Comparison of ENCODE assay signal across 19 cellular contexts in the genomic region with DNA sequence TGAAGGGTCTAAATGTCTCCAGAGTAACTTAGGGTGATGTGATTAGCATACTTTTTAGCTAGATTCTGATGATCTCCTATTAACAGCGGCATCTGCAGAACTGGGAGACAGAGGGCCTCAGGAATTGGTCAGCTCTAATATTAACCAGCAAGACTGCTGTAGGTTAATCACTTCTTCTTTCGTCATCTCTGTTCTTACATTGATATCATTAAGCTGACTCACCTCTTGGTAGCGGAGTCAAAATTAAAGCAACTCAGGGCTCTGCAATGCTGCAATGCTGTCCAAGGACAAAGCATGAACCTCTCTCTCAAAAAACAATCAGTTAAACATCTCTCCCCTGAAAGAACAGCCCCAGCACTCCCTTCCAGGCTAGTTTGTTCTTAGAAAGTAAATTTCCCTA. TPM values are rescaled to one million over a fixed set of nuclear protein-coding genes. Genes with fewer than 3 reads are reported as not detected.
A peak's percentile ranks its signal among the peaks of the same experiment; 100 is the strongest.
DNase-seq lines count a peak whose midpoint lies in the region; ATAC-seq, FAIRE-seq and TF ChIP-seq lines count a peak whose summit lies in the region.
"Had no signal": no experiment of that assay in that cellular context is flagged by ENCODE, and none has a peak within 500 bp of the region (broad histone marks: within the 10 kb centered on the region; RNA-seq: fewer than 3 reads in every experiment).

No MANE protein-coding gene starts in this region.

- no peaks in the 10 kb centered on the region for H3K4me1 Mint-ChIP-seq in stimulated activated naive CD8-positive, alpha-beta T cell treated with anti-CD3 and anti-CD28 coated beads, Interleukin-15, amount 100 ng/mL, for 72 hours
- H3K4me1 Mint-ChIP-seq: endodermal cell had no signal

- no peaks in the 10 kb centered on the region for H3K4me1 ChIP-seq in small intestine (ENCODE audit: control insufficient read depth in 2 of 2, insufficient read depth in 1 of 2, low read depth in 1 of 2, low read length in 1 of 2)
- H3K4me1 ChIP-seq: Peyer's patch had no signal

- H3K4me3 ChIP-seq in AG10803 (ENCODE audit: low read length): no peak overlapping the region
- no peak overlapping the region for H3K4me3 ChIP-seq in MG63
- H3K4me3 ChIP-seq in cardiac fibroblast (replicated peaks in 1 of 2; ENCODE audit: low read depth in 2 of 2, low read length in 2 of 2): no peak overlapping the region
- no peak overlapping the region for H3K4me3 ChIP-seq in small intestine (ENCODE audit: low read depth in 1 of 2, low read length in 2 of 2)
- H3K4me3 ChIP-seq: BLaER1 treated with 17β-estradiol and CSF1 and Interleukin-3, amounts not matched to agents 10 nM and 100 nM; Peyer's patch; skin epidermis; thoracic aorta had no signal

- H3K27ac Mint-ChIP-seq in stimulated activated naive CD8-positive, alpha-beta T cell treated with anti-CD3 and anti-CD28 coated beads, Interleukin-15, amount 100 ng/mL, for 72 hours: no peak overlapping the region
- H3K27ac Mint-ChIP-seq: activated CD8-positive, alpha-beta T cell treated with anti-CD3 and anti-CD28 coated beads, Interleukin-2, amount 10 ng/mL, durations not matched to agents 7 days and 5 days; activated naive CD8-positive, alpha-beta T cell; endodermal cell had no signal

- no peaks in the 10 kb centered on the region for H3K9me3 Mint-ChIP-seq in stimulated activated naive CD8-positive, alpha-beta T cell treated with anti-CD3 and anti-CD28 coated beads, Interleukin-15, amount 100 ng/mL, for 72 hours
- H3K9me3 Mint-ChIP-seq: endodermal cell had no signal

- H3K4me3 Mint-ChIP-seq in stimulated activated naive CD8-positive, alpha-beta T cell treated with anti-CD3 and anti-CD28 coated beads, Interleukin-15, amount 100 ng/mL, for 72 hours: no peak overlapping the region
- H3K4me3 Mint-ChIP-seq: activated CD8-positive, alpha-beta T cell treated with anti-CD3 and anti-CD28 coated beads, Interleukin-2, amount 10 ng/mL, durations not matched to agents 7 days and 5 days; activated naive CD8-positive, alpha-beta T cell; endodermal cell had no signal

- FAIRE-seq in small intestine (lab: Jason Lieb, UNC): no peak

- no peak for ATAC-seq in stimulated activated naive CD8-positive, alpha-beta T cell treated with anti-CD3 and anti-CD28 coated beads, Interleukin-15, amount 100 ng/mL, for 72 hours
- ATAC-seq in GM21367 (IDR thresholded peaks at IDR 0.05; ENCODE audit: unreplicated experiment): no peak
- ATAC-seq in stimulated activated naive CD8-positive, alpha-beta T cell treated with anti-CD3 and anti-CD28 coated beads, Interleukin-15, Interleukin-2, amounts not matched to agents 100 U/mL and 50 U/mL, for 24 hours: no peak
- ATAC-seq: activated CD8-positive, alpha-beta T cell treated with anti-CD3 and anti-CD28 coated beads, Interleukin-2, amount 10 ng/mL, durations not matched to agents 7 days and 5 days had no signal

- peaks cover 14% of the 10 kb centered on the region for H3K27me3 Mint-ChIP-seq in stimulated activated naive CD8-positive, alpha-beta T cell treated with anti-CD3 and anti-CD28 coated beads, Interleukin-15, amount 100 ng/mL, for 72 hours

- no peaks in the 10 kb centered on the region for H3K27me3 ChIP-seq in MG63
- H3K27me3 ChIP-seq in small intestine (ENCODE audit: control insufficient read depth in 2 of 2, insufficient read depth in 2 of 2, low read length in 2 of 2): no peaks in the 10 kb centered on the region
- H3K27me3 ChIP-seq: BLaER1 treated with 17β-estradiol and CSF1 and Interleukin-3, amounts not matched to agents 10 nM and 100 nM; Peyer's patch had no signal

- TF ChIP-seq CTCF in AG10803 (conservative IDR thresholded peaks at IDR 0.05; ENCODE audit: low read length) (no peak), cardiac fibroblast (IDR thresholded peaks at IDR 0.05; ENCODE audit: low read depth, low read length) (no peak)

- WGBS in small intestine, 3 donors: 81 to 89% (median 89%) methylated on average over 3 of the region's 3 CpGs

- H3K36me3 ChIP-seq in MG63: no peaks in the 10 kb centered on the region
- H3K36me3 ChIP-seq in small intestine (ENCODE audit: control insufficient read depth in 2 of 2, insufficient read depth in 2 of 2, low read length in 2 of 2): no peaks in the 10 kb centered on the region
- H3K36me3 ChIP-seq: BLaER1 treated with 17β-estradiol and CSF1 and Interleukin-3, amounts not matched to agents 10 nM and 100 nM; Peyer's patch; thoracic aorta had no signal

- DNase-seq in AG10803 (ENCODE audit: low read depth) (peak; percentile 67), MG63 (peak; percentile 49), cardiac fibroblast (ENCODE audit: low read depth in 2 of 2) (peak; percentile 71 to 86), non-pigmented ciliary epithelial cell (ENCODE audit: low read depth) (peak; percentile 60), small intestine (no peak)
- DNase-seq in stimulated activated naive CD8-positive, alpha-beta T cell treated with anti-CD3 and anti-CD28 coated beads, Interleukin-15, amount 100 ng/mL, for 72 hours: no peak
- no peak for DNase-seq in stimulated activated naive CD8-positive, alpha-beta T cell treated with anti-CD3 and anti-CD28 coated beads, Interleukin-15, Interleukin-2, amounts not matched to agents 100 U/mL and 50 U/mL, for 24 hours
- DNase-seq: activated CD8-positive, alpha-beta T cell treated with anti-CD3 and anti-CD28 coated beads, Interleukin-2, amount 10 ng/mL, durations not matched to agents 7 days and 5 days; cerebellar nuclear complex; DMS 273 treated with DMSO at 0.1 percent for 48 hours; endodermal cell; NCI-H1105; Peyer's patch had no signal

- no peak overlapping the region for H3K27ac ChIP-seq in small intestine (ENCODE audit: low read depth in 1 of 2, low read length in 1 of 2)
- H3K27ac ChIP-seq: BLaER1 treated with 17β-estradiol and CSF1 and Interleukin-3, amounts not matched to agents 10 nM and 100 nM; Peyer's patch; skin epidermis; thoracic aorta; VCaP had no signal

- H3K9me3 ChIP-seq in MG63 (no peaks in the 10 kb centered on the region), small intestine (ENCODE audit: control insufficient read depth, low read depth) (no peaks in the 10 kb centered on the region)
- H3K9me3 ChIP-seq: Peyer's patch, thoracic aorta had no signal

RNA-seq across cellular contexts. Expression of gene TRA2B, which starts 57.5 kb away (rescaled TPM):
- 158 and 271 TPM in 2 replicates for total RNA-seq in MG63 (2014; rRNA removed; shearing (Covaris generic); ENCODE audit: low replicate concordance)
- 10 to 100 TPM; 48.5 to 87.1 (median 57.8) TPM for polyA plus RNA-seq in small intestine

Comparison
In these comparisons a context has a peak if more than half of its experiments do, and no peak if none do; other contexts are left out.
1. DNase-seq: peak in AG10803 (single experiment), MG63 (single experiment), cardiac fibroblast (2 of 2) and non-pigmented ciliary epithelial cell (single experiment); none in stimulated activated naive CD8-positive, alpha-beta T cell treated with anti-CD3 and anti-CD28 coated beads, Interleukin-15, amount 100 ng/mL, for 72 hours (0 of 2), small intestine (single experiment) and stimulated activated naive CD8-positive, alpha-beta T cell treated with anti-CD3 and anti-CD28 coated beads, Interleukin-15, Interleukin-2, amounts not matched to agents 100 U/mL and 50 U/mL, for 24 hours (single experiment).